ENCODE assay signal across 19 cellular contexts in the genomic region with DNA sequence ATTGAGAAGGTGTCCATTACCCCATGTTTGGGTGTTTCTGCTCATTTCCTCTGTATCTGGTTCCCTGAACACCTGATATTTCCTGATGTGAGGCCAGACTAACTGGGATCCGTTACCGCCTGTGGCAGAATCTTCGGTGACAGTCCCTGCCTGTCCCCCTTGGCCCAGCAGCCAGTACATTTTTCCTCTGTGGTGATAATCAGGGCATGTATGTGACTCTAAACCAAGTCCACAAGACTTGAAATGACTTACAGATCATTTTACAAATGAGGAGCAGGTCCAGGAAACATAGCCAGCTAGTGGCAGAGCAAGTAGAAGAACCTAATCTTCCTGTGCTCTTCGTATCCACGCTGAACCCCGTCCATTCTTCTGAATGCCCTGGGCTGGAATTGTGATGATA.
"Had no signal": no experiment of that assay in that cellular context is flagged by ENCODE, and none has a peak within 500 bp of the region (broad histone marks: within the 10 kb centered on the region; RNA-seq: fewer than 3 reads in every experiment).

No MANE protein-coding gene starts in this region.

- ATAC-seq: effector memory CD8-positive, alpha-beta T cell; right lobe of liver; stimulated activated naive CD8-positive, alpha-beta T cell treated with anti-CD3 and anti-CD28 coated beads, Interleukin-15, amount 100 ng/mL, for 72 hours had no signal

- H3K27me3 ChIP-seq: cardiac muscle cell, esophagus squamous epithelium, ovary, right lobe of liver had no signal

- H3K36me3 Mint-ChIP-seq: activated CD4-positive, alpha-beta memory T cell treated with anti-CD3 and anti-CD28 coated beads for 36 hours; activated naive CD8-positive, alpha-beta T cell treated with anti-CD3 and anti-CD28 coated beads for 36 hours had no signal

- DNase-seq: activated CD4-positive, alpha-beta memory T cell treated with anti-CD3 and anti-CD28 coated beads for 36 hours; activated CD4-positive, alpha-beta T cell treated with anti-CD3 and anti-CD28 coated beads for 4 hours; activated naive CD4-positive, alpha-beta T cell; activated naive CD8-positive, alpha-beta T cell treated with anti-CD3 and anti-CD28 coated beads for 36 hours; activated T-cell treated with anti-CD3 and anti-CD28 coated beads for 4 hours; amniotic stem cell; effector memory CD8-positive, alpha-beta T cell; esophagus squamous epithelium; hippocampal formation; left ventricle myocardium inferior; mammary epithelial cell; ovary; right lobe of liver; small intestine; stimulated activated CD4-positive, alpha-beta T cell treated with anti-CD3 and anti-CD28 coated beads, Interleukin-15, amount 100 ng/mL, for 24 hours; stimulated activated CD4-positive, alpha-beta T cell treated with anti-CD3 and anti-CD28 coated beads, Interleukin-2, amount 100 ng/mL, for 48 hours; stimulated activated naive CD8-positive, alpha-beta T cell treated with anti-CD3 and anti-CD28 coated beads, Interleukin-15, amount 100 ng/mL, for 72 hours; trophoblast cell had no signal

- H3K36me3 ChIP-seq: cardiac muscle cell, esophagus squamous epithelium, left ventricle myocardium inferior, ovary, right lobe of liver had no signal

- H3K4me3 ChIP-seq: cardiac muscle cell, esophagus squamous epithelium, left ventricle myocardium inferior, ovary, right lobe of liver had no signal

- FAIRE-seq: small intestine had no signal

- H3K27ac ChIP-seq: cardiac muscle cell, esophagus squamous epithelium, left ventricle myocardium inferior, ovary, right lobe of liver had no signal

- H3K4me1 Mint-ChIP-seq: activated naive CD8-positive, alpha-beta T cell treated with anti-CD3 and anti-CD28 coated beads for 36 hours; stimulated activated naive CD8-positive, alpha-beta T cell treated with anti-CD3 and anti-CD28 coated beads, Interleukin-15, amount 100 ng/mL, for 72 hours had no signal

- H3K27ac Mint-ChIP-seq: activated CD4-positive, alpha-beta memory T cell treated with anti-CD3 and anti-CD28 coated beads for 36 hours; activated naive CD8-positive, alpha-beta T cell treated with anti-CD3 and anti-CD28 coated beads for 36 hours; effector memory CD8-positive, alpha-beta T cell; stimulated activated naive CD8-positive, alpha-beta T cell treated with anti-CD3 and anti-CD28 coated beads, Interleukin-15, amount 100 ng/mL, for 72 hours had no signal

- H3K9me3 Mint-ChIP-seq: activated CD4-positive, alpha-beta memory T cell treated with anti-CD3 and anti-CD28 coated beads for 36 hours; effector memory CD8-positive, alpha-beta T cell; stimulated activated naive CD8-positive, alpha-beta T cell treated with anti-CD3 and anti-CD28 coated beads, Interleukin-15, amount 100 ng/mL, for 72 hours had no signal

- H3K27me3 Mint-ChIP-seq: activated naive CD8-positive, alpha-beta T cell treated with anti-CD3 and anti-CD28 coated beads for 36 hours had no signal

- H3K4me3 Mint-ChIP-seq: activated CD4-positive, alpha-beta memory T cell treated with anti-CD3 and anti-CD28 coated beads for 36 hours; activated naive CD8-positive, alpha-beta T cell treated with anti-CD3 and anti-CD28 coated beads for 36 hours; effector memory CD8-positive, alpha-beta T cell; stimulated activated naive CD8-positive, alpha-beta T cell treated with anti-CD3 and anti-CD28 coated beads, Interleukin-15, amount 100 ng/mL, for 72 hours had no signal

- H3K9me3 ChIP-seq: esophagus squamous epithelium, left ventricle myocardium inferior, ovary, right lobe of liver had no signal
